In the genomic region with DNA sequence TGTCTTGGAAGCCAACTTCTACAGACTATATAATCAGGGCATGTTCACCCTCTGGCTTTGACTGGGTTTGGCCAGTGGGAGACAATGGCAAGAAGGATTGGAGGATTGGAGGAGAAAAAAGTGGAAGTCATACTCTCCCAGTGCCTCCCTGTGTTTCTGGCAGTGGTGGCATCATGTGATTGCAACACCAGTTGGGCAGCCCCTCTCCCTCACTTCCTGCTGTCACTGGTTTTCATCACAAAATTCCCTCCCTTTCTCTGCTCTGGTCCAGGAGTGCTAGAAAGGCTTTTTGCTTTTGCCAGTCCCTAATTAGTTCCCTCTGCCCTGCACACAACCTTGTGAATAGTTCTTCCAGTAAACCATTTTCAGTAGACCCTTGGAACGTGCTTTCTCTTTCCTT, we compare ENCODE assay signal across 1 cellular context.
TF ChIP-seq lines count a peak whose summit lies in the region.

No MANE protein-coding gene starts in this region.

TF ChIP-seq in IMR-90, 13 proteins besides CTCF, POLR2A, EP300 and RAD21 (continued from another document):
- no peak for TF ChIP-seq FOS (IDR thresholded peaks at IDR 0.05; ENCODE audit: low read depth, low read length)
